16 cellular contexts compared by ENCODE assay signal in the genomic region with DNA sequence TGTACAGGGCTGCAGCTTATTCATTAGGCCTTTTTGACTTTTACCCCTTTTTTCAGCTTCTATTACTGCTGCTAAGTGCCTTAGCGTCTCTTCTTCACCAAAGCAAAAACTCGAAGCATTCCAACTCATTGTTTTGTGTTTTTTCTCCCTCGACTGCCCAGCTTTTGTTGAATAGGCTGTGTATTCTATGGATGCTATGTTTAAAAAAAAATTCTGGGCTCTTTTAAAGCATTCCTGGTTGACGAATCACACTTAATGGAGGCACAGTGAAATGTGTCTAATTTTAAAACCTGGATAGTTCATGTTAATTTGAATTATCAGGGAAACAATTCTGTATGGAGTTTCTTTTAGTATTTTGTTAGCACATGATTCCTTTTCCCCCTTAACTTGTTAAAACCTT. TPM values are rescaled to one million over a fixed set of nuclear protein-coding genes. Genes with fewer than 3 reads are reported as not detected.
DNase-seq lines count a peak whose midpoint lies in the region; ATAC-seq, FAIRE-seq and TF ChIP-seq lines count a peak whose summit lies in the region.
"Had no signal": no experiment of that assay in that cellular context is flagged by ENCODE, and none has a peak within 500 bp of the region (broad histone marks: within the 10 kb centered on the region; RNA-seq: fewer than 3 reads in every experiment).

No MANE protein-coding gene starts in this region.

- DNase-seq in HepG2 (ENCODE audit: low spot score): peak; percentile 13
- no peak for DNase-seq in right lobe of liver
- peak; percentile 56 for DNase-seq in foreskin melanocyte
- DNase-seq in activated T-cell treated with anti-CD3 and anti-CD28 coated beads, Interleukin-2, amount 50 U/mL, for 48 hours: no peak
- no peak for DNase-seq in KG1 (lab: John Stamatoyannopoulos, UW)
- DNase-seq: activated CD8-positive, alpha-beta T cell treated with anti-CD3 and anti-CD28 coated beads, Interleukin-2, amount 10 ng/mL, durations not matched to agents 7 days and 5 days; activated naive CD4-positive, alpha-beta T cell; natural killer cell; NCI-H1092; stimulated activated CD4-positive, alpha-beta T cell treated with anti-CD3 and anti-CD28 coated beads, Interleukin-12 subunit alpha, Interleukin-12 subunit beta, amount 100 ng/mL, for 4 hours; T1000; transverse colon had no signal

- no peak overlapping the region for H3K4me2 ChIP-seq in HepG2 (ENCODE audit: low read depth, low read length)

- ATAC-seq in HepG2 (no peak), right lobe of liver (no peak), GM18868 (IDR thresholded peaks at IDR 0.05; ENCODE audit: unreplicated experiment) (no peak), HG02759 (IDR thresholded peaks at IDR 0.05; ENCODE audit: unreplicated experiment) (no peak)
- ATAC-seq: activated CD8-positive, alpha-beta T cell treated with anti-CD3 and anti-CD28 coated beads, Interleukin-2, amount 10 ng/mL, durations not matched to agents 7 days and 5 days; natural killer cell had no signal

- no peak overlapping the region for H3K9ac ChIP-seq in HepG2 (ENCODE audit: insufficient read depth, low read depth, low read length)

- no peak for TF ChIP-seq RAD21 in HepG2 (CRISPR knock-in tag; IDR thresholded peaks at IDR 0.05)

- no peak overlapping the region for H2AFZ ChIP-seq in HepG2 (ENCODE audit: low read length)

- H3K9me3 ChIP-seq in HepG2 (ENCODE audit: low read length) (no peaks in the 10 kb centered on the region), right lobe of liver (no peaks in the 10 kb centered on the region)
- H3K9me3 ChIP-seq: transverse colon had no signal

- BruUV-seq in HepG2 (replicated peaks; lab: Mats Ljungman, UMichigan): no TSS peak

- peaks cover 88% of the 10 kb centered on the region for H3K79me2 ChIP-seq in HepG2 (ENCODE audit: insufficient read depth, low read length)

- TF ChIP-seq CTCF in HepG2 (CRISPR knock-in tag; IDR thresholded peaks at IDR 0.05) (no peak), right lobe of liver (IDR thresholded peaks at IDR 0.05) (no peak), WI38 (IDR thresholded peaks at IDR 0.05; ENCODE audit: low read depth, low read length) (no peak)

- H4K20me1 ChIP-seq in HepG2 (ENCODE audit: insufficient read depth, low read length): peaks cover 6% of the 10 kb centered on the region

- H3K27me3 ChIP-seq in HepG2 (ENCODE audit: control insufficient read depth in 1 of 2, insufficient read depth in 2 of 2, low read length in 2 of 2): no peaks in the 10 kb centered on the region
- no peaks in the 10 kb centered on the region for H3K27me3 ChIP-seq in right lobe of liver
- H3K27me3 ChIP-seq: transverse colon had no signal

- CTCF ChIA-PET in HepG2 (lab: Yijun Ruan, JAX; ENCODE audit: low intra/inter-chr PET ratio, low total read pairs): no interaction called here

- WGBS in HepG2 (ENCODE audit: low lambda C conversion rate): 89% methylated on average over 4 of the region's 4 CpGs
- WGBS in right lobe of liver (ENCODE audit: insufficient coverage, low coverage, low lambda C conversion rate, missing lambda C conversion rate): 81% methylated on average over 3 of the region's 4 CpGs

- H3K36me3 ChIP-seq in HepG2 (replicated peaks in 1 of 2; ENCODE audit: control insufficient read depth in 1 of 2, insufficient read depth in 2 of 2, low read length in 2 of 2) (peaks cover 1 to 8% of the 10 kb centered on the region in 2 experiments; a peak in 4 of 5 replicates), right lobe of liver (no peaks in the 10 kb centered on the region)
- H3K36me3 ChIP-seq: transverse colon had no signal

- TF ChIP-seq EP300 in HepG2 (IDR thresholded peaks at IDR 0.05; ENCODE audit: low read depth in 2 of 2, low read length in 2 of 2) (no peak), HepG2 (CRISPR knock-in tag; IDR thresholded peaks at IDR 0.05; ENCODE audit: borderline replicate concordance) (no peak)

- H3K27ac ChIP-seq in HepG2 (ENCODE audit: extremely low read length, insufficient read depth, low read length) (no peak overlapping the region), right lobe of liver (no peak overlapping the region)
- H3K27ac ChIP-seq: transverse colon had no signal

- TF ChIP-seq POLR2A in HepG2 (IDR thresholded peaks at IDR 0.05; ENCODE audit: insufficient read depth in 1 of 2, low read depth in 2 of 2, low read length in 2 of 2): no peak
- no peak for TF ChIP-seq POLR2A in right lobe of liver (IDR thresholded peaks at IDR 0.05)

- no peak for FAIRE-seq in HepG2 (lab: Jason Lieb, UNC)
- FAIRE-seq: RCC 7860 had no signal

- in situ Hi-C loops in HepG2 (cut with HindIII; ENCODE audit: extremely low pct_ligation_motif_present, low pct_unique_long_range_greater_than_20kb): no loop called here

- H3K4me1 ChIP-seq in HepG2 (ENCODE audit: insufficient read depth, low read length) (peaks cover 46% of the 10 kb centered on the region), right lobe of liver (peaks cover 0 to 19% (median 7%) of the 10 kb centered on the region in 4 donors)

- POLR2A ChIA-PET in HepG2 (lab: Yijun Ruan, JAX): no interaction called here

- no peak overlapping the region for H3K4me3 ChIP-seq in HepG2 (replicated peaks in 1 of 3; ENCODE audit: insufficient read depth in 1 of 3, low read depth in 2 of 3, low read length in 3 of 3)
- no peak overlapping the region for H3K4me3 ChIP-seq in right lobe of liver
- H3K4me3 ChIP-seq in WI38 (ENCODE audit: low read depth, low read length): 0 out of 2 replicates have a peak overlapping the region, but pooled peaks have one; percentile 4
- H3K4me3 ChIP-seq: transverse colon had no signal

- intact Hi-C loops in HepG2 (cut with micrococcal nuclease; ENCODE audit: unreplicated experiment) (no loop called here), right lobe of liver (cut with DNase I) (no loop called here)

TF ChIP-seq in HepG2, 621 proteins besides CTCF, POLR2A, EP300 and RAD21:
- TF ChIP-seq ZNF878 (CRISPR knock-in tag; IDR thresholded peaks at IDR 0.05): no peak
- no peak for TF ChIP-seq ZNF451 (CRISPR knock-in tag; IDR thresholded peaks at IDR 0.05)
TF ChIP-seq in HepG2: peak in this region for 0.

RNA-seq across cellular contexts. Expression of gene KTN1, which starts 29.7 kb away (rescaled TPM):
- 138 and 169 TPM in 2 replicates for total RNA-seq in HepG2 (2016; rRNA removed; fragmentation: Illumina TruSeq; extraction: Trizol)
- 28.3 and 35.6 TPM in 2 replicates for total RNA-seq in HepG2 (2016; cell fraction: cytosol; rRNA removed; fragmentation: Illumina TruSeq; extraction: Trizol; ENCODE audit: low read depth)
- total RNA-seq in HepG2 (2016; cell fraction: insoluble cytoplasmic fraction; rRNA removed; fragmentation: Illumina TruSeq; extraction: Trizol): 136 and 165 TPM in 2 replicates
- total RNA-seq in HepG2 (2016; cell fraction: membrane; rRNA removed; fragmentation: Illumina TruSeq; extraction: Trizol): 68.6 and 81.8 TPM in 2 replicates
- total RNA-seq in HepG2 (2016; cell fraction: nucleus; rRNA removed; fragmentation: Illumina TruSeq; extraction: Trizol): 209 and 237 TPM in 2 replicates
- 43.3 and 60.6 TPM in 2 replicates for polyA plus RNA-seq in HepG2 (2011; rRNA removed)
- 22.9 and 39.5 TPM in 2 replicates for polyA plus RNA-seq in HepG2 (2011; cell fraction: cytosol; rRNA removed)
- polyA plus RNA-seq in HepG2 (2011; cell fraction: nucleus; rRNA removed): 36.7 and 39.6 TPM in 2 replicates
- 91.0 and 125 TPM in 2 replicates for polyA plus RNA-seq in HepG2 (2012)
- 12.0 and 13.7 TPM in 2 replicates for polyA plus RNA-seq in HepG2 (2016; cell fraction: cytosol; fragmentation: Illumina TruSeq; extraction: Trizol; ENCODE audit: low read depth)
- 100.0 and 102 TPM in 2 replicates for polyA plus RNA-seq in HepG2 (2016; cell fraction: insoluble cytoplasmic fraction; fragmentation: Illumina TruSeq; extraction: Trizol; ENCODE audit: low read depth)
- 31.3 and 39.9 TPM in 2 replicates for polyA plus RNA-seq in HepG2 (2016; cell fraction: membrane; fragmentation: Illumina TruSeq; extraction: Trizol; ENCODE audit: low read depth)
- 225 and 226 TPM in 2 replicates for polyA plus RNA-seq in HepG2 (2016; cell fraction: nucleus; fragmentation: Illumina TruSeq; extraction: Trizol; ENCODE audit: insufficient read depth, low read depth)
- polyA minus RNA-seq in HepG2 (2011; rRNA and poly(A)+ RNA removed; ENCODE audit: low replicate concordance): 12.2 and 19.3 TPM in 2 replicates
- 57.0 and 63.6 TPM in 2 replicates for polyA minus RNA-seq in HepG2 (2011; cell fraction: cytosol; rRNA and poly(A)+ RNA removed)
- 265 and 273 TPM in 2 replicates for polyA minus RNA-seq in HepG2 (2011; cell fraction: nucleus; rRNA and poly(A)+ RNA removed)
- 10 to 100 TPM; 55.8 to 90.8 (median 64.1) TPM for total RNA-seq in right lobe of liver

Comparison
In these comparisons a context has a peak if more than half of its experiments do, and no peak if none do; other contexts are left out.
1. DNase-seq: peak in HepG2 (single experiment) and foreskin melanocyte (single experiment); none in right lobe of liver (0 of 3), activated T-cell treated with anti-CD3 and anti-CD28 coated beads, Interleukin-2, amount 50 U/mL, for 48 hours (0 of 2) and KG1 (single experiment).